Comparison of ENCODE assay signal across 31 cellular contexts in genomic region chr12:24592048-24592447, GRCh38.
"Had no signal": no experiment of that assay in that cellular context is flagged by ENCODE, and none has a peak within 500 bp of the region (broad histone marks: within the 10 kb centered on the region; RNA-seq: fewer than 3 reads in every experiment).

No MANE protein-coding gene starts in this region.

- H3K36me3 Mint-ChIP-seq: activated naive CD8-positive, alpha-beta T cell; mesothelial cell of epicardium had no signal

- ATAC-seq: esophagus mucosa, left ventricle myocardium superior, pancreas, right cardiac atrium had no signal

- H3K4me1 Mint-ChIP-seq: activated CD4-positive, alpha-beta T cell treated with anti-CD3 and anti-CD28 coated beads, Interleukin-2, amount 10 ng/mL, durations not matched to agents 7 days and 5 days; mesothelial cell of epicardium; nephron had no signal

- H3K27me3 Mint-ChIP-seq: activated naive CD8-positive, alpha-beta T cell had no signal

- H3K9me3 Mint-ChIP-seq: activated CD4-positive, alpha-beta T cell treated with anti-CD3 and anti-CD28 coated beads, Interleukin-2, amount 10 ng/mL, durations not matched to agents 7 days and 5 days; activated T-cell treated with anti-CD3 and anti-CD28 coated beads, Interleukin-2, amount 50 U/mL, for 24 hours; activated T-helper 2 cell treated with anti-CD3 and anti-CD28 coated beads, Interferon-gamma antibody, Interleukin-2, Interleukin-4, amounts not matched to agents 10 μg/mL and 5 μg/mL and 100 μg/mL, durations not matched to agents 14 hours and 24 hours and 36 hours; mesothelial cell of epicardium; nephron; T-helper 2 cell treated with Interferon-gamma antibody and Interleukin-4, amounts not matched to agents 5 μg/mL and 100 μg/mL, for 36 hours had no signal

- H3K4me3 Mint-ChIP-seq: activated CD4-positive, alpha-beta T cell treated with anti-CD3 and anti-CD28 coated beads, Interleukin-2, amount 10 ng/mL, durations not matched to agents 7 days and 5 days; activated naive CD8-positive, alpha-beta T cell; activated T-cell treated with anti-CD3 and anti-CD28 coated beads, Interleukin-2, amount 50 U/mL, for 24 hours; mesothelial cell of epicardium; nephron; stimulated activated naive CD8-positive, alpha-beta T cell treated with anti-CD3 and anti-CD28 coated beads, Interleukin-15, Interleukin-2, amounts not matched to agents 100 ng/mL and 50 ng/mL, for 24 hours; T-helper 2 cell treated with Interferon-gamma antibody and Interleukin-4, amounts not matched to agents 5 μg/mL and 100 μg/mL, for 36 hours had no signal

- FAIRE-seq: astrocyte, colon, endothelial cell of umbilical vein, frontal cortex, pancreas, TTC549 had no signal

- DNase-seq: activated CD4-positive, alpha-beta T cell treated with anti-CD3 and anti-CD28 coated beads, Interleukin-2, amount 10 ng/mL, durations not matched to agents 7 days and 5 days; activated CD4-positive, CD25-positive, alpha-beta regulatory T cell treated with anti-CD3 and anti-CD28 coated beads, Interleukin-2, amount 50 U/mL, for 72 hours; activated CD8-positive, alpha-beta memory T cell treated with anti-CD3 and anti-CD28 coated beads for 24 hours; activated CD8-positive, alpha-beta memory T cell treated with anti-CD3 and anti-CD28 coated beads, Interleukin-2, amount 50 U/mL, for 4 hours; activated naive CD4-positive, alpha-beta T cell; activated T-cell treated with anti-CD3 and anti-CD28 coated beads, Interleukin-2, amount 50 U/mL, for 24 hours; adrenal gland; central memory CD4-positive, alpha-beta T cell; effector memory CD4-positive, alpha-beta T cell; hippocampal formation; kidney glomerular epithelial cell; left ventricle myocardium superior; mammary epithelial cell; pancreas; right cardiac atrium; stimulated activated CD4-positive, alpha-beta T cell treated with anti-CD3 and anti-CD28 coated beads, Interleukin-1b, Interleukin-23, amount 100 ng/mL, for 48 hours; substantia nigra; thyroid gland; WERI-Rb-1 had no signal

- H3K27ac Mint-ChIP-seq: activated CD4-positive, alpha-beta T cell treated with anti-CD3 and anti-CD28 coated beads, Interleukin-2, amount 10 ng/mL, durations not matched to agents 7 days and 5 days; activated naive CD8-positive, alpha-beta T cell; activated T-cell treated with anti-CD3 and anti-CD28 coated beads, Interleukin-2, amount 50 U/mL, for 24 hours; activated T-helper 2 cell treated with anti-CD3 and anti-CD28 coated beads, Interferon-gamma antibody, Interleukin-2, Interleukin-4, amounts not matched to agents 10 μg/mL and 5 μg/mL and 100 μg/mL, durations not matched to agents 14 hours and 24 hours and 36 hours; mesothelial cell of epicardium; nephron; stimulated activated naive CD8-positive, alpha-beta T cell treated with anti-CD3 and anti-CD28 coated beads, Interleukin-15, Interleukin-2, amounts not matched to agents 100 ng/mL and 50 ng/mL, for 24 hours; T-helper 2 cell treated with Interferon-gamma antibody and Interleukin-4, amounts not matched to agents 5 μg/mL and 100 μg/mL, for 36 hours had no signal
